ENCODE assay signal across 13 cellular contexts in the genomic region with DNA sequence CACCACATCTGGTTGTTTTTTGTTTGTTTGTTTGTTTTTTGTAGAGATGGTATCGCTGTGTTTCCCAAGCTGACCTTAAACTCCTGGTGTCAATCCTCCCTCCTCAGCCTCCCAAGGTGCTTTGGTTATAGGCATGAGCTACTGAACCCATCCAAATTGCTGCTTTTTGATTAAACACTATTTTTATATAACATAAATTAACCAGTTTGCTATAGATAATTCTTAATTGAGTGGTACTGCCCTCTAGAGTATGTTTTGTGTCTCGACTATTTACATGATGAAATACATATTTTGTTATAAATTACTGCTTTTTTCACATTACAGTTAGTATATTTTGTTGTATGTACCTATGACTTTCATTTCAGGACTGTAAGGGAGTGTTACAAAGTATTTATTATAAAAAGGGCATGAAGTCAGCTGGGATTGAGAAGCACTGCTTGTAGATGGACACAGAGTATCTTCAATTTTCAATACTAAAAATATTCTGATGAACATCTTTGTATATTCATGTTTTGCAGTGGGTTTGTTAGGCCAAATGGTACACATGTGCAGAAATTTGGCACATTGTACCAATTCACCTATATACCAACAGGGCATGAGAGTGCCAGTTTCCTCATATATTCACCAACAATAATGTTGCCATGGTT. TPM values are rescaled to one million over a fixed set of nuclear protein-coding genes. Genes with fewer than 3 reads are reported as not detected.
DNase-seq lines count a peak whose midpoint lies in the region; TF ChIP-seq lines count a peak whose summit lies in the region.
"Had no signal": no experiment of that assay in that cellular context is flagged by ENCODE, and none has a peak within 500 bp of the region (broad histone marks: within the 10 kb centered on the region; RNA-seq: fewer than 3 reads in every experiment).

No MANE protein-coding gene starts in this region.

- no peaks in the 10 kb centered on the region for H3K36me3 Mint-ChIP-seq in endothelial cell (ENCODE audit: low read depth, unreplicated experiment)
- H3K36me3 Mint-ChIP-seq: mesothelial cell of epicardium had no signal

- H3K36me3 ChIP-seq in GM23248 (ENCODE audit: low read depth) = no peaks in the 10 kb centered on the region
- no peaks in the 10 kb centered on the region for H3K36me3 ChIP-seq in adipocyte (ENCODE audit: control insufficient read depth, insufficient read depth, low read length, severe bottlenecking)
- H3K36me3 ChIP-seq in iPS-18a (ENCODE audit: control insufficient read depth, low read depth, low read length) = no peaks in the 10 kb centered on the region

- H3K27ac Mint-ChIP-seq in endothelial cell (ENCODE audit: unreplicated experiment) = no peak overlapping the region
- H3K27ac Mint-ChIP-seq: mesothelial cell of epicardium had no signal

- 0 out of 2 replicates have a peak, but pooled peaks cover 4% of the 10 kb centered on the region for H3K27me3 ChIP-seq in GM23248 (replicated peaks; ENCODE audit: insufficient read depth)
- H3K27me3 ChIP-seq in adipocyte (replicated peaks; ENCODE audit: control insufficient read depth, insufficient read depth, low read length) = peaks cover 5% of the 10 kb centered on the region
- H3K27me3 ChIP-seq in iPS-18a (ENCODE audit: control insufficient read depth, insufficient read depth, low read length) = no peaks in the 10 kb centered on the region

- DNase-seq in AG10803 (ENCODE audit: low read depth) (peak; percentile 23), GM23248 (peak; percentile 43), adipocyte (ENCODE audit: low read depth) (peak; percentile 65), endothelial cell (ENCODE audit: low spot score) (no peak), GOT3 (lab: John Stamatoyannopoulos, UW) (no peak), CD1c-positive myeloid dendritic cell (ENCODE audit: extremely low spot score) (no peak), islet precursor cell (no peak)
- DNase-seq: activated T-cell treated with anti-CD3 and anti-CD28 coated beads, Interleukin-2, amount 50 U/mL, for 1 hour; effector memory CD8-positive, alpha-beta T cell; NCI-H2107; T-helper 1 cell had no signal

- 60 to 63% methylated on average over 2 of the region's 2 CpGs for WGBS in GM23248 (ENCODE audit: low coverage in 1 of 2, low lambda C conversion rate in 2 of 2, missing lambda C conversion rate in 2 of 2), 2 experiments

- H3K4me2 ChIP-seq in GM23248 (ENCODE audit: unreplicated experiment) = no peak overlapping the region

- no peak overlapping the region for H3K27ac ChIP-seq in GM23248
- no peak overlapping the region for H3K27ac ChIP-seq in iPS-18a (ENCODE audit: low read length)

- in situ Hi-C loops in GM23248 (cut with MboI) = no loop called here

- H3K9ac ChIP-seq in GM23248 (no peak overlapping the region), adipocyte (ENCODE audit: low read length) (no peak overlapping the region), iPS-18a (ENCODE audit: low read length) (no peak overlapping the region)

- no peak overlapping the region for H3K4me3 Mint-ChIP-seq in endothelial cell (ENCODE audit: unreplicated experiment)
- H3K4me3 Mint-ChIP-seq: effector memory CD8-positive, alpha-beta T cell; mesothelial cell of epicardium had no signal

- no peaks in the 10 kb centered on the region for H3K79me2 ChIP-seq in GM23248 (ENCODE audit: insufficient read depth)

- H3K9me3 Mint-ChIP-seq in endothelial cell (ENCODE audit: unreplicated experiment) = no peaks in the 10 kb centered on the region
- H3K9me3 Mint-ChIP-seq: effector memory CD8-positive, alpha-beta T cell had no signal

- no peaks in the 10 kb centered on the region for H3K9me2 ChIP-seq in GM23248 (ENCODE audit: insufficient read depth)

- H2AFZ ChIP-seq in GM23248 = peak overlapping the region; percentile 37; the same call in 1 of the 2 replicates

- peaks cover 6% of the 10 kb centered on the region for H3K27me3 Mint-ChIP-seq in endothelial cell (ENCODE audit: unreplicated experiment)
- H3K27me3 Mint-ChIP-seq: effector memory CD8-positive, alpha-beta T cell had no signal

- H3K4me1 Mint-ChIP-seq in endothelial cell (ENCODE audit: unreplicated experiment) = no peaks in the 10 kb centered on the region
- H3K4me1 Mint-ChIP-seq: mesothelial cell of epicardium had no signal

- H3F3A ChIP-seq in GM23248 (ENCODE audit: insufficient read depth) = no peaks in the 10 kb centered on the region

- H4K20me1 ChIP-seq in GM23248 (ENCODE audit: insufficient read depth) = no peaks in the 10 kb centered on the region

- H3K4me3 ChIP-seq in AG10803 (ENCODE audit: low read length) = no peak overlapping the region
- H3K4me3 ChIP-seq in GM23248 = no peak overlapping the region
- H3K4me3 ChIP-seq in adipocyte (ENCODE audit: low read length) = no peak overlapping the region
- peak overlapping the region; percentile 23 for H3K4me3 ChIP-seq in iPS-18a (ENCODE audit: low read length)

- H3K9me3 ChIP-seq in GM23248 (ENCODE audit: low read depth) (no peaks in the 10 kb centered on the region), adipocyte (ENCODE audit: control insufficient read depth, low read length) (no peaks in the 10 kb centered on the region), iPS-18a (ENCODE audit: control insufficient read depth, low read depth, low read length) (no peaks in the 10 kb centered on the region)

- TF ChIP-seq CTCF in AG10803 (conservative IDR thresholded peaks at IDR 0.05; ENCODE audit: low read length) = peak; percentile 56
- no peak for TF ChIP-seq CTCF in endothelial cell (IDR thresholded peaks at IDR 0.05; ENCODE audit: unreplicated experiment)

- H3K4me1 ChIP-seq in GM23248 (ENCODE audit: insufficient read depth) (no peaks in the 10 kb centered on the region), adipocyte (ENCODE audit: control insufficient read depth, insufficient read depth, low read length) (no peaks in the 10 kb centered on the region), iPS-18a (ENCODE audit: control insufficient read depth, low read depth, low read length) (peaks cover 11% of the 10 kb centered on the region)

RNA-seq across cellular contexts. Expression of a gene that starts 14.9 kb away (rescaled TPM):
- 68.0 and 70.5 TPM in 2 replicates for total RNA-seq in GM23248 (2014; rRNA removed; shearing (Covaris generic))
- 82.2 and 88.1 TPM in 2 replicates for polyA plus RNA-seq in GM23248 (2016; fragmentation: Nextera tagmentation; extraction: Ambion mirVana)
- total RNA-seq in endothelial cell (ENCODE audit: unreplicated experiment) = 103 TPM

Comparison
In these comparisons a context has a peak if more than half of its experiments do, and no peak if none do; other contexts are left out.
1. DNase-seq: peak in AG10803 (single experiment), GM23248 (single experiment) and adipocyte (single experiment); none in endothelial cell (single experiment), GOT3 (single experiment), CD1c-positive myeloid dendritic cell (single experiment) and islet precursor cell (single experiment).